ENCODE assay signal across 9 cellular contexts in genomic region chr3:112111785-112112402, GRCh38. TPM values are rescaled to one million over a fixed set of nuclear protein-coding genes. Genes with fewer than 3 reads are reported as not detected.
A peak's percentile ranks its signal among the peaks of the same experiment; 100 is the strongest.
DNase-seq lines count a peak whose midpoint lies in the region; ATAC-seq and FAIRE-seq lines count a peak whose summit lies in the region.
"Had no signal": no experiment of that assay in that cellular context is flagged by ENCODE, and none has a peak within 500 bp of the region (broad histone marks: within the 10 kb centered on the region; RNA-seq: fewer than 3 reads in every experiment).

No MANE protein-coding gene starts in this region.

- H3K9me3 ChIP-seq in CD4-positive, CD25-positive, alpha-beta regulatory T cell (ENCODE audit: control insufficient read depth in 2 of 2, low read length in 2 of 2) = no peaks in the 10 kb centered on the region
- no peaks in the 10 kb centered on the region for H3K9me3 ChIP-seq in mesenchymal stem cell (ENCODE audit: control insufficient read depth, low read length)
- H3K9me3 ChIP-seq: tibial artery had no signal

- H3K27me3 Mint-ChIP-seq in CD4-positive, CD25-positive, alpha-beta regulatory T cell = peaks cover 5% of the 10 kb centered on the region
- no peaks in the 10 kb centered on the region for H3K27me3 Mint-ChIP-seq in stimulated activated memory B cell treated with anti-CD40 and anti-IgM and Interleukin-4, amounts not matched to agents 10 μg/mL and 1 μg/mL and 100 μg/mL, for 72 hours

- no peak overlapping the region for H3K4me3 ChIP-seq in CD4-positive, CD25-positive, alpha-beta regulatory T cell (ENCODE audit: low read depth, low read length)
- H3K4me3 ChIP-seq in mesenchymal stem cell (ENCODE audit: insufficient read depth in 1 of 2, low read depth in 1 of 2, low read length in 2 of 2) = no peak overlapping the region
- H3K4me3 ChIP-seq: tibial artery had no signal

- H3K27ac ChIP-seq in CD4-positive, CD25-positive, alpha-beta regulatory T cell (ENCODE audit: insufficient read depth, low read length, poor library complexity, severe bottlenecking) = no peak overlapping the region
- no peak overlapping the region for H3K27ac ChIP-seq in mesenchymal stem cell (ENCODE audit: low read length, poor library complexity, severe bottlenecking)
- H3K27ac ChIP-seq: tibial artery had no signal

- no peak overlapping the region for H3K23ac ChIP-seq in mesenchymal stem cell (ENCODE audit: low read length in 2 of 2)

- no peak overlapping the region for H3K18ac ChIP-seq in mesenchymal stem cell (ENCODE audit: low read depth in 1 of 2, low read length in 2 of 2)

- peak; percentile 97 for FAIRE-seq in GM19239 (lab: Jason Lieb, UNC)

- peaks cover 0 to 3% (median 0%) of the 10 kb centered on the region in 7 donors for H3K9me3 Mint-ChIP-seq in CD4-positive, CD25-positive, alpha-beta regulatory T cell
- no peaks in the 10 kb centered on the region for H3K9me3 Mint-ChIP-seq in stimulated activated memory B cell treated with anti-CD40 and anti-IgM and Interleukin-4, amounts not matched to agents 10 μg/mL and 1 μg/mL and 100 μg/mL, for 72 hours

- H3K4me1 Mint-ChIP-seq in CD4-positive, CD25-positive, alpha-beta regulatory T cell = peaks cover 0 to 5% (median 4%) of the 10 kb centered on the region in 4 donors
- peaks cover 50% of the 10 kb centered on the region for H3K4me1 Mint-ChIP-seq in stimulated activated memory B cell treated with anti-CD40 and anti-IgM and Interleukin-4, amounts not matched to agents 10 μg/mL and 1 μg/mL and 100 μg/mL, for 72 hours

- H3K27me3 ChIP-seq in CD4-positive, CD25-positive, alpha-beta regulatory T cell (ENCODE audit: control insufficient read depth, insufficient read depth, low read length) = no peaks in the 10 kb centered on the region
- no peaks in the 10 kb centered on the region for H3K27me3 ChIP-seq in mesenchymal stem cell (ENCODE audit: control insufficient read depth in 1 of 2, insufficient read depth in 1 of 2, low read length in 2 of 2)
- H3K27me3 ChIP-seq: tibial artery had no signal

- H2AK5ac ChIP-seq in mesenchymal stem cell (ENCODE audit: low read length, severe bottlenecking) = no peak overlapping the region

- H3K9ac ChIP-seq in mesenchymal stem cell (ENCODE audit: low read length) = no peak overlapping the region

- no peaks in the 10 kb centered on the region for H3K36me3 ChIP-seq in CD4-positive, CD25-positive, alpha-beta regulatory T cell (ENCODE audit: control insufficient read depth, insufficient read depth, low read length)
- H3K36me3 ChIP-seq in mesenchymal stem cell (ENCODE audit: control insufficient read depth in 1 of 2, insufficient read depth in 2 of 2, low read depth in 1 of 2, low read length in 2 of 2) = peaks cover 12 to 23% of the 10 kb centered on the region in 2 experiments

- H2BK5ac ChIP-seq in mesenchymal stem cell (ENCODE audit: low read depth, low read length, poor library complexity, severe bottlenecking) = no peak overlapping the region

- H2BK12ac ChIP-seq in mesenchymal stem cell (ENCODE audit: low read length in 2 of 2) = no peak overlapping the region

- peak; percentile 23 to 80 (median 64) for DNase-seq in CD4-positive, CD25-positive, alpha-beta regulatory T cell
- DNase-seq in GM19239 (ENCODE audit: insufficient read length, low spot score) (no peak), NCI-H460 (ENCODE audit: extremely low read depth, low read depth) (peak; percentile 42), ecto neural progenitor cell (ENCODE audit: low spot score) (peak; percentile 61), mesenchymal stem cell (peak; percentile 60)
- peak; percentile 40 for DNase-seq in activated CD4-positive, alpha-beta T cell treated with anti-CD3 and anti-CD28 coated beads for 1 hour

- no peak overlapping the region for H3K4ac ChIP-seq in mesenchymal stem cell (ENCODE audit: low read depth in 1 of 2, low read length in 2 of 2)

- H3K4me1 ChIP-seq in CD4-positive, CD25-positive, alpha-beta regulatory T cell (ENCODE audit: control insufficient read depth, insufficient read depth, low read length, poor library complexity, severe bottlenecking) = no peaks in the 10 kb centered on the region
- peaks cover 3% of the 10 kb centered on the region for H3K4me1 ChIP-seq in mesenchymal stem cell (ENCODE audit: control insufficient read depth, insufficient read depth, low read depth, low read length)
- H3K4me1 ChIP-seq: tibial artery had no signal

- no peaks in the 10 kb centered on the region for H3K36me3 Mint-ChIP-seq in CD4-positive, CD25-positive, alpha-beta regulatory T cell
- H3K36me3 Mint-ChIP-seq in stimulated activated memory B cell treated with anti-CD40 and anti-IgM and Interleukin-4, amounts not matched to agents 10 μg/mL and 1 μg/mL and 100 μg/mL, for 72 hours = no peaks in the 10 kb centered on the region

- no peak overlapping the region for H2AFZ ChIP-seq in mesenchymal stem cell (ENCODE audit: low read depth, low read length)

- H2BK120ac ChIP-seq in mesenchymal stem cell (ENCODE audit: low read depth, low read length) = no peak overlapping the region

- no peak overlapping the region for H3K14ac ChIP-seq in mesenchymal stem cell (ENCODE audit: low read length in 2 of 2)

- no peak overlapping the region for H3K4me3 Mint-ChIP-seq in CD4-positive, CD25-positive, alpha-beta regulatory T cell
- H3K4me3 Mint-ChIP-seq in stimulated activated memory B cell treated with anti-CD40 and anti-IgM and Interleukin-4, amounts not matched to agents 10 μg/mL and 1 μg/mL and 100 μg/mL, for 72 hours = no peak overlapping the region

- peak; percentile 87 to 89 for ATAC-seq in CD4-positive, CD25-positive, alpha-beta regulatory T cell (ENCODE audit: low read depth in 2 of 2)
- ATAC-seq in HG03196 (IDR thresholded peaks at IDR 0.05; ENCODE audit: unreplicated experiment) = peak; percentile 51
- peak; percentile 81 for ATAC-seq in stimulated activated memory B cell treated with anti-CD40 and anti-IgM and Interleukin-4, amounts not matched to agents 10 μg/mL and 1 μg/mL and 100 μg/mL, for 72 hours

- WGBS in mesenchymal stem cell = 39% methylated on average over 3 of the region's 3 CpGs

- H3K4me2 ChIP-seq in mesenchymal stem cell (ENCODE audit: low read length, poor library complexity, severe bottlenecking) = no peak overlapping the region

- H3K27ac Mint-ChIP-seq in CD4-positive, CD25-positive, alpha-beta regulatory T cell = peak overlapping the region in 1 of 3 donors; percentile 29
- peak overlapping the region; percentile 96 for H3K27ac Mint-ChIP-seq in stimulated activated memory B cell treated with anti-CD40 and anti-IgM and Interleukin-4, amounts not matched to agents 10 μg/mL and 1 μg/mL and 100 μg/mL, for 72 hours

- peaks cover 30% of the 10 kb centered on the region for H3K79me1 ChIP-seq in mesenchymal stem cell (replicated peaks; ENCODE audit: low read length, poor library complexity, severe bottlenecking)

- H4K8ac ChIP-seq in mesenchymal stem cell (ENCODE audit: low read length) = no peak overlapping the region

- H2BK15ac ChIP-seq in mesenchymal stem cell (ENCODE audit: low read depth, poor library complexity, severe bottlenecking) = no peak overlapping the region

- no peak overlapping the region for H4K91ac ChIP-seq in mesenchymal stem cell (ENCODE audit: low read length)

RNA-seq across cellular contexts. Expression of gene GCSAM, which starts 21.2 kb away (rescaled TPM):
- total RNA-seq in CD4-positive, CD25-positive, alpha-beta regulatory T cell = 11.8 TPM
- 10 to 100 TPM in 2 of 4 donors, 1 to 10 TPM in 2; 8.1 to 13.6 (median 10.4) TPM for polyA plus RNA-seq in CD4-positive, CD25-positive, alpha-beta regulatory T cell
- total RNA-seq in NCI-H460 (2014; rRNA removed; shearing (Covaris generic)) = not detected in 2 replicates
- polyA plus RNA-seq in NCI-H460 (2014; cell fraction: nucleus; rRNA removed) = not detected in 2 replicates
- polyA plus RNA-seq in mesenchymal stem cell (2013, experiment 1 of 2) = not detected
- polyA plus RNA-seq in mesenchymal stem cell (2013, experiment 2 of 2) = 0.04 TPM

RNA-seq across cellular contexts. Expression of gene C3orf52, which starts 25.7 kb away (rescaled TPM):
- 0.59 TPM for total RNA-seq in CD4-positive, CD25-positive, alpha-beta regulatory T cell
- under 1 TPM; 0.13 to 0.67 (median 0.42) TPM for polyA plus RNA-seq in CD4-positive, CD25-positive, alpha-beta regulatory T cell
- 2.7 and 2.9 TPM in 2 replicates for total RNA-seq in NCI-H460 (2014; rRNA removed; shearing (Covaris generic))
- 5.8 and 7.5 TPM in 2 replicates for polyA plus RNA-seq in NCI-H460 (2014; cell fraction: nucleus; rRNA removed)
- polyA plus RNA-seq in mesenchymal stem cell (2013, experiment 1 of 2) = 1.0 TPM
- polyA plus RNA-seq in mesenchymal stem cell (2013, experiment 2 of 2) = 1.4 TPM

Comparison
In these comparisons a context has a peak if more than half of its experiments do, and no peak if none do; other contexts are left out.
1. RNA of gene GCSAM, which starts 21.2 kb away (total RNA-seq): 11.8 TPM in CD4-positive, CD25-positive, alpha-beta regulatory T cell (single experiment); not detected in NCI-H460; every median in the first group is over 10 times any median in the second.
2. Peak in every context shown above with its lines, with median percentiles within 50 percentile points of each other: ATAC-seq.